In genomic region chr6:142907544-142907943, GRCh38 we compare ENCODE assay signal across 10 cellular contexts. TPM values are rescaled to one million over a fixed set of nuclear protein-coding genes. Genes with fewer than 3 reads are reported as not detected.
DNase-seq lines count a peak whose midpoint lies in the region; ATAC-seq, FAIRE-seq and TF ChIP-seq lines count a peak whose summit lies in the region.
"Had no signal": no experiment of that assay in that cellular context is flagged by ENCODE, and none has a peak within 500 bp of the region (broad histone marks: within the 10 kb centered on the region; RNA-seq: fewer than 3 reads in every experiment).

No MANE protein-coding gene starts in this region.

- ATAC-seq in GM18868 (IDR thresholded peaks at IDR 0.05; ENCODE audit: unreplicated experiment) = peak; percentile 6
- peak; percentile 0 for ATAC-seq in HG02588 (IDR thresholded peaks at IDR 0.05; ENCODE audit: unreplicated experiment)
- peak; percentile 45; the same call in 1 of the 2 replicates for ATAC-seq in Panc1
- ATAC-seq in HG03097 (IDR thresholded peaks at IDR 0.05; ENCODE audit: low FRiP score, unreplicated experiment) = no peak

- no peaks in the 10 kb centered on the region for H3K9me3 ChIP-seq in Panc1 (ENCODE audit: control insufficient read depth, insufficient read depth, low read depth, low read length)

- POLR2A ChIA-PET in Panc1 (lab: Charles Lee) = no interaction called here

- peaks cover 2 to 7% (median 3%) of the 10 kb centered on the region in 3 donors for H3K27me3 Mint-ChIP-seq in immature natural killer cell (ENCODE audit: low read depth in 3 of 3)

- H3K27ac Mint-ChIP-seq in immature natural killer cell = peak overlapping the region; percentile 73 to 93 (median 84)
- H3K27ac Mint-ChIP-seq: H9 had no signal

- H3K36me3 Mint-ChIP-seq in immature natural killer cell = peaks cover 0 to 4% (median 0%) of the 10 kb centered on the region in 3 donors

- no peak for FAIRE-seq in frontal cortex (lab: Jason Lieb, UNC)
- no peak for FAIRE-seq in D721Med (lab: Jason Lieb, UNC)

- no peak overlapping the region for H3K27ac ChIP-seq in Panc1 (ENCODE audit: low read length)

- intact Hi-C loops in Panc1 (cut with micrococcal nuclease; ENCODE audit: unreplicated experiment) = no loop called here

- no peaks in the 10 kb centered on the region for H3K36me3 ChIP-seq in Panc1 (ENCODE audit: control insufficient read depth, insufficient read depth, low read length)

- DNase-seq in Panc1 (ENCODE audit: low read depth, low spot score) (no peak), immature natural killer cell (peak in 1 of 3 donors; percentile 16), frontal cortex (ENCODE audit: low spot score in 2 of 2) (no peak), D721Med (ENCODE audit: insufficient read length, low spot score) (no peak), NCI-H2227 treated with DMSO at 0.1 percent for 48 hours (lab: John Stamatoyannopoulos, UW) (no peak)
- DNase-seq: H9, NCI-H1048 had no signal

- H3K4me1 Mint-ChIP-seq in immature natural killer cell = peaks cover 38 to 51% of the 10 kb centered on the region in 2 donors

- H3K4me3 Mint-ChIP-seq in immature natural killer cell = peak overlapping the region in 3 of 5 donors; percentile 68 to 78 (median 73)
- H3K4me3 Mint-ChIP-seq: H9 had no signal

- CTCF ChIA-PET in Panc1 (lab: Charles Lee) = no interaction called here

- no peak for TF ChIP-seq CTCF in Panc1 (IDR thresholded peaks at IDR 0.05)
- no peak for TF ChIP-seq CTCF in D721Med (IDR thresholded peaks at IDR 0.05; ENCODE audit: insufficient read depth, missing control alignments)

- in situ Hi-C loops in Panc1 (cut with HindIII; ENCODE audit: low pct_unique_long_range_greater_than_20kb, low sequenced_read_pairs) = no loop called here

- H3K9me3 Mint-ChIP-seq in immature natural killer cell = peaks cover 0 to 2% (median 0%) of the 10 kb centered on the region in 6 donors

- no peaks in the 10 kb centered on the region for H3K27me3 ChIP-seq in Panc1 (ENCODE audit: control insufficient read depth, insufficient read depth, low read length)

- peaks cover 5% of the 10 kb centered on the region for H3K4me1 ChIP-seq in Panc1 (ENCODE audit: control insufficient read depth, insufficient read depth, low read length)

- BruUV-seq in Panc1 (replicated peaks; lab: Mats Ljungman, UMichigan) = no TSS peak

- no peak overlapping the region for H3K4me3 ChIP-seq in Panc1 (ENCODE audit: low read depth in 2 of 2, low read length in 2 of 2)

RNA-seq across cellular contexts. Expression of gene HIVEP2, which starts 37.4 kb away (rescaled TPM):
- total RNA-seq in Panc1 (2021; ENCODE audit: unreplicated experiment) (10.3 TPM), frontal cortex (68.9 TPM)
- polyA plus RNA-seq in Panc1 (2012; ENCODE audit: insufficient read length) = 5.3 TPM
- polyA plus RNA-seq in immature natural killer cell = 1 to 10 TPM in 2 of 3 donors, under 1 TPM in 1; 0.13 to 4.6 (median 1.5) TPM
